ENCODE assay signal across 9 cellular contexts in the genomic region with DNA sequence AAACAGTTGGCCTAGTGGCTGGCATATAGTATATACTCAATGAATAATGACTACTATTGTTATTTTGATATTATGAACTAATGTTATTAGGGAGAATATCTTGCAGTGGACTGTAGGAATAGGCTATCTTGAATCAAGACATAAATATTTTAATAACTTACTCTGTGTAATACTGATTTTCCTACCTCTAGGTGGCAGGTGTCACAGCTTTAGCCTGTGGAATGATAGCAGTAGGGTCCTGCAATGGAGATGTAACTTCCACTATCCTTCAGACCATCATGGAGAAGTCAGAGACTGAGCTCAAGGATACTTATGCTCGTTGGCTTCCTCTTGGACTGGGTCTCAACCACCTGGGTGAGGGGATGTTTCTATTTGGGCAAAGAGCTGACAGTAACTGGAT. TPM values are rescaled to one million over a fixed set of nuclear protein-coding genes. Genes with fewer than 3 reads are reported as not detected.
DNase-seq lines count a peak whose midpoint lies in the region; ATAC-seq, FAIRE-seq and TF ChIP-seq lines count a peak whose summit lies in the region.
"Had no signal": no experiment of that assay in that cellular context is flagged by ENCODE, and none has a peak within 500 bp of the region (broad histone marks: within the 10 kb centered on the region; RNA-seq: fewer than 3 reads in every experiment).

No MANE protein-coding gene starts in this region.

- no peak overlapping the region for H3K27ac ChIP-seq in HepG2 (ENCODE audit: extremely low read length, insufficient read depth, low read length)

- peaks cover 13% of the 10 kb centered on the region for H3K4me1 ChIP-seq in HepG2 (ENCODE audit: insufficient read depth, low read length)

- TF ChIP-seq EP300 in HepG2 (IDR thresholded peaks at IDR 0.05; ENCODE audit: low read depth in 2 of 2, low read length in 2 of 2) (no peak), HepG2 (CRISPR knock-in tag; IDR thresholded peaks at IDR 0.05; ENCODE audit: borderline replicate concordance) (no peak)

- H3K4me1 Mint-ChIP-seq in CD14-positive monocyte = peaks cover 2% of the 10 kb centered on the region
- H3K4me1 Mint-ChIP-seq in activated naive CD8-positive, alpha-beta T cell treated with anti-CD3 and anti-CD28 coated beads, Interleukin-2, amount 10 ng/mL, durations not matched to agents 7 days and 5 days = peaks cover 9% of the 10 kb centered on the region

- no peak overlapping the region for H3K4me3 ChIP-seq in HFF-Myc (replicated peaks; ENCODE audit: low read depth, low read length)
- H3K4me3 ChIP-seq in HepG2 (replicated peaks in 1 of 3; ENCODE audit: insufficient read depth in 1 of 3, low read depth in 2 of 3, low read length in 3 of 3) = no peak overlapping the region

- BruUV-seq in HepG2 (replicated peaks; lab: Mats Ljungman, UMichigan) = no TSS peak

- no peaks in the 10 kb centered on the region for H3K27me3 Mint-ChIP-seq in CD14-positive monocyte (ENCODE audit: low read depth in 3 of 3)
- H3K27me3 Mint-ChIP-seq in activated naive CD8-positive, alpha-beta T cell treated with anti-CD3 and anti-CD28 coated beads, Interleukin-2, amount 10 ng/mL, durations not matched to agents 7 days and 5 days = no peaks in the 10 kb centered on the region

- no peak overlapping the region for H2AFZ ChIP-seq in HepG2 (ENCODE audit: low read length)

- no peak for TF ChIP-seq POLR2A in HepG2 (IDR thresholded peaks at IDR 0.05; ENCODE audit: insufficient read depth in 1 of 2, low read depth in 2 of 2, low read length in 2 of 2)

- CTCF ChIA-PET in HepG2 (lab: Yijun Ruan, JAX; ENCODE audit: low intra/inter-chr PET ratio, low total read pairs) = no interaction called here

- intact Hi-C loops in CD14-positive monocyte (cut with micrococcal nuclease) (no loop called here), HepG2 (cut with micrococcal nuclease; ENCODE audit: unreplicated experiment) (no loop called here)

- H3K9me3 Mint-ChIP-seq in CD14-positive monocyte = no peaks in the 10 kb centered on the region
- no peaks in the 10 kb centered on the region for H3K9me3 Mint-ChIP-seq in activated naive CD8-positive, alpha-beta T cell treated with anti-CD3 and anti-CD28 coated beads, Interleukin-2, amount 10 ng/mL, durations not matched to agents 7 days and 5 days
- H3K9me3 Mint-ChIP-seq: activated naive CD4-positive, alpha-beta T cell treated with anti-CD3 and anti-CD28 coated beads, Interleukin-2, amount 50 U/mL, for 72 hours had no signal

- H3K36me3 ChIP-seq in HepG2 (replicated peaks in 1 of 2; ENCODE audit: control insufficient read depth in 1 of 2, insufficient read depth in 2 of 2, low read length in 2 of 2) = peaks cover 32 to 82% of the 10 kb centered on the region in 2 experiments

- H4K20me1 ChIP-seq in HepG2 (ENCODE audit: insufficient read depth, low read length) = no peaks in the 10 kb centered on the region

- ATAC-seq in activated naive CD8-positive, alpha-beta T cell treated with anti-CD3 and anti-CD28 coated beads, Interleukin-2, amount 10 ng/mL, durations not matched to agents 7 days and 5 days (ENCODE audit: low read depth) = peak; percentile 55
- peak; percentile 69 for ATAC-seq in HepG2

- POLR2A ChIA-PET in activated naive CD8-positive, alpha-beta T cell treated with anti-CD3 and anti-CD28 coated beads, Interleukin-2, amount 10 ng/mL, durations not matched to agents 7 days and 5 days (lab: Charles Lee) = no interaction called here
- POLR2A ChIA-PET in HepG2 (lab: Yijun Ruan, JAX) = no interaction called here

- no peak for TF ChIP-seq RAD21 in HepG2 (CRISPR knock-in tag; IDR thresholded peaks at IDR 0.05)

- peak overlapping the region in 3 of 7 donors; percentile 17 to 88 (median 21) for H3K27ac Mint-ChIP-seq in CD14-positive monocyte
- H3K27ac Mint-ChIP-seq in activated naive CD8-positive, alpha-beta T cell treated with anti-CD3 and anti-CD28 coated beads, Interleukin-2, amount 10 ng/mL, durations not matched to agents 7 days and 5 days = no peak overlapping the region

- 86% methylated on average over 1 of the region's 1 CpG for WGBS in HepG2 (ENCODE audit: low lambda C conversion rate)

- H3K9me3 ChIP-seq in HepG2 (ENCODE audit: low read length) = no peaks in the 10 kb centered on the region

- TF ChIP-seq CTCF in CD14-positive monocyte (IDR thresholded peaks at IDR 0.05) (peak; percentile 28), HFF-Myc (IDR thresholded peaks at IDR 0.05; ENCODE audit: low read depth, low read length, missing control alignments) (peak; percentile 36), HepG2 (CRISPR knock-in tag; IDR thresholded peaks at IDR 0.05) (peak; percentile 37; the same call in 1 of the 2 replicates)

- H3K79me2 ChIP-seq in HepG2 (ENCODE audit: insufficient read depth, low read length) = peaks cover 10% of the 10 kb centered on the region

- H3K36me3 Mint-ChIP-seq in CD14-positive monocyte = peaks cover 81 to 91% of the 10 kb centered on the region in 2 donors
- peaks cover 46% of the 10 kb centered on the region for H3K36me3 Mint-ChIP-seq in activated naive CD8-positive, alpha-beta T cell treated with anti-CD3 and anti-CD28 coated beads, Interleukin-2, amount 10 ng/mL, durations not matched to agents 7 days and 5 days

- H3K9ac ChIP-seq in HepG2 (ENCODE audit: insufficient read depth, low read depth, low read length) = no peak overlapping the region

- no peaks in the 10 kb centered on the region; a peak in 1 of 5 replicates for H3K27me3 ChIP-seq in HepG2 (ENCODE audit: control insufficient read depth in 1 of 2, insufficient read depth in 2 of 2, low read length in 2 of 2)

- in situ Hi-C loops in HepG2 (cut with HindIII; ENCODE audit: extremely low pct_ligation_motif_present, low pct_unique_long_range_greater_than_20kb) = no loop called here

- H3K4me2 ChIP-seq in HepG2 (ENCODE audit: low read depth, low read length) = no peak overlapping the region

- no peak for DNase-seq in CD14-positive monocyte (ENCODE audit: low spot score)
- no peak for DNase-seq in HFF-Myc (ENCODE audit: extremely low read depth, low read depth)
- DNase-seq in activated naive CD8-positive, alpha-beta T cell treated with anti-CD3 and anti-CD28 coated beads, Interleukin-2, amount 10 ng/mL, durations not matched to agents 7 days and 5 days = no peak
- DNase-seq in HepG2 (ENCODE audit: low spot score) = no peak
- no peak for DNase-seq in DMS79 (lab: John Stamatoyannopoulos, UW)
- no peak for DNase-seq in retina
- DNase-seq in NCI-H1092 (lab: John Stamatoyannopoulos, UW) = no peak
- no peak for DNase-seq in H4 (ENCODE audit: low spot score)

- H3K4me3 Mint-ChIP-seq in CD14-positive monocyte = no peak overlapping the region
- H3K4me3 Mint-ChIP-seq in activated naive CD8-positive, alpha-beta T cell treated with anti-CD3 and anti-CD28 coated beads, Interleukin-2, amount 10 ng/mL, durations not matched to agents 7 days and 5 days = no peak overlapping the region

- peak; percentile 47 for FAIRE-seq in HepG2 (lab: Jason Lieb, UNC)

RNA-seq across cellular contexts. Expression of a gene that starts 6.5 kb away (rescaled TPM):
- polyA plus RNA-seq in CD14-positive monocyte = 100 to 1,000 TPM; 167 to 186 TPM
- total RNA-seq in activated naive CD8-positive, alpha-beta T cell treated with anti-CD3 and anti-CD28 coated beads, Interleukin-2, amount 10 ng/mL, durations not matched to agents 7 days and 5 days = 100 to 1,000 TPM; 171 to 172 TPM
- total RNA-seq in HepG2 (2016; rRNA removed; fragmentation: Illumina TruSeq; extraction: Trizol) = 200 and 312 TPM in 2 replicates
- total RNA-seq in HepG2 (2016; cell fraction: cytosol; rRNA removed; fragmentation: Illumina TruSeq; extraction: Trizol; ENCODE audit: low read depth) = 27.9 and 35.3 TPM in 2 replicates
- total RNA-seq in HepG2 (2016; cell fraction: insoluble cytoplasmic fraction; rRNA removed; fragmentation: Illumina TruSeq; extraction: Trizol) = 208 and 307 TPM in 2 replicates
- total RNA-seq in HepG2 (2016; cell fraction: membrane; rRNA removed; fragmentation: Illumina TruSeq; extraction: Trizol) = 69.9 and 70.8 TPM in 2 replicates
- total RNA-seq in HepG2 (2016; cell fraction: nucleus; rRNA removed; fragmentation: Illumina TruSeq; extraction: Trizol) = 130 and 133 TPM in 2 replicates
- polyA plus RNA-seq in HepG2 (2011; rRNA removed) = 125 and 152 TPM in 2 replicates
- polyA plus RNA-seq in HepG2 (2011; cell fraction: cytosol; rRNA removed) = 165 and 166 TPM in 2 replicates
- polyA plus RNA-seq in HepG2 (2011; cell fraction: nucleus; rRNA removed) = 110 and 125 TPM in 2 replicates
- 116 and 117 TPM in 2 replicates for polyA plus RNA-seq in HepG2 (2012)
- 19.9 and 25.2 TPM in 2 replicates for polyA plus RNA-seq in HepG2 (2016; cell fraction: cytosol; fragmentation: Illumina TruSeq; extraction: Trizol; ENCODE audit: low read depth)
- 253 and 295 TPM in 2 replicates for polyA plus RNA-seq in HepG2 (2016; cell fraction: insoluble cytoplasmic fraction; fragmentation: Illumina TruSeq; extraction: Trizol; ENCODE audit: low read depth)
- polyA plus RNA-seq in HepG2 (2016; cell fraction: membrane; fragmentation: Illumina TruSeq; extraction: Trizol; ENCODE audit: low read depth) = 36.4 and 42.7 TPM in 2 replicates
- polyA plus RNA-seq in HepG2 (2016; cell fraction: nucleus; fragmentation: Illumina TruSeq; extraction: Trizol; ENCODE audit: insufficient read depth, low read depth) = 155 and 167 TPM in 2 replicates
- polyA minus RNA-seq in HepG2 (2011; rRNA and poly(A)+ RNA removed; ENCODE audit: low replicate concordance) = 351 and 796 TPM in 2 replicates
- 127 and 152 TPM in 2 replicates for polyA minus RNA-seq in HepG2 (2011; cell fraction: cytosol; rRNA and poly(A)+ RNA removed)
- polyA minus RNA-seq in HepG2 (2011; cell fraction: nucleus; rRNA and poly(A)+ RNA removed) = 99.4 and 123 TPM in 2 replicates
- 691 and 864 TPM in 2 replicates for total RNA-seq in H4 (2014; rRNA removed; shearing (Covaris generic))

RNA-seq across cellular contexts. Expression of a gene that starts 8.8 kb away (rescaled TPM):
- polyA plus RNA-seq in CD14-positive monocyte = 10 to 100 TPM; 13.9 to 24.2 TPM
- total RNA-seq in activated naive CD8-positive, alpha-beta T cell treated with anti-CD3 and anti-CD28 coated beads, Interleukin-2, amount 10 ng/mL, durations not matched to agents 7 days and 5 days = 100 to 1,000 TPM; 253 to 258 TPM
- 213 and 244 TPM in 2 replicates for total RNA-seq in HepG2 (2016; rRNA removed; fragmentation: Illumina TruSeq; extraction: Trizol)
- total RNA-seq in HepG2 (2016; cell fraction: cytosol; rRNA removed; fragmentation: Illumina TruSeq; extraction: Trizol; ENCODE audit: low read depth) = 19.7 and 27.8 TPM in 2 replicates
- 208 and 223 TPM in 2 replicates for total RNA-seq in HepG2 (2016; cell fraction: insoluble cytoplasmic fraction; rRNA removed; fragmentation: Illumina TruSeq; extraction: Trizol)
- total RNA-seq in HepG2 (2016; cell fraction: membrane; rRNA removed; fragmentation: Illumina TruSeq; extraction: Trizol) = 77.1 and 81.4 TPM in 2 replicates
- 163 and 210 TPM in 2 replicates for total RNA-seq in HepG2 (2016; cell fraction: nucleus; rRNA removed; fragmentation: Illumina TruSeq; extraction: Trizol)
- 208 and 228 TPM in 2 replicates for polyA plus RNA-seq in HepG2 (2011; rRNA removed)
- polyA plus RNA-seq in HepG2 (2011; cell fraction: cytosol; rRNA removed) = 139 and 145 TPM in 2 replicates
- polyA plus RNA-seq in HepG2 (2011; cell fraction: nucleus; rRNA removed) = 229 and 287 TPM in 2 replicates
- polyA plus RNA-seq in HepG2 (2012) = 122 and 142 TPM in 2 replicates
- polyA plus RNA-seq in HepG2 (2016; cell fraction: cytosol; fragmentation: Illumina TruSeq; extraction: Trizol; ENCODE audit: low read depth) = 15.3 and 16.7 TPM in 2 replicates
- polyA plus RNA-seq in HepG2 (2016; cell fraction: insoluble cytoplasmic fraction; fragmentation: Illumina TruSeq; extraction: Trizol; ENCODE audit: low read depth) = 217 and 276 TPM in 2 replicates
- polyA plus RNA-seq in HepG2 (2016; cell fraction: membrane; fragmentation: Illumina TruSeq; extraction: Trizol; ENCODE audit: low read depth) = 53.0 and 64.3 TPM in 2 replicates
- 324 and 332 TPM in 2 replicates for polyA plus RNA-seq in HepG2 (2016; cell fraction: nucleus; fragmentation: Illumina TruSeq; extraction: Trizol; ENCODE audit: insufficient read depth, low read depth)
- polyA minus RNA-seq in HepG2 (2011; rRNA and poly(A)+ RNA removed; ENCODE audit: low replicate concordance) = 348 and 721 TPM in 2 replicates
- 122 and 123 TPM in 2 replicates for polyA minus RNA-seq in HepG2 (2011; cell fraction: cytosol; rRNA and poly(A)+ RNA removed)
- 107 and 113 TPM in 2 replicates for polyA minus RNA-seq in HepG2 (2011; cell fraction: nucleus; rRNA and poly(A)+ RNA removed)
- 216 and 235 TPM in 2 replicates for total RNA-seq in H4 (2014; rRNA removed; shearing (Covaris generic))

RNA-seq across cellular contexts. Expression of a gene that starts 29.8 kb away (rescaled TPM):
- polyA plus RNA-seq in CD14-positive monocyte (not detected), HepG2 (2011; rRNA removed) (0.03 TPM in 1 of 2 replicates, not detected in the other)
- not detected for total RNA-seq in activated naive CD8-positive, alpha-beta T cell treated with anti-CD3 and anti-CD28 coated beads, Interleukin-2, amount 10 ng/mL, durations not matched to agents 7 days and 5 days
- not detected in 2 replicates for total RNA-seq in HepG2 (2016; rRNA removed; fragmentation: Illumina TruSeq; extraction: Trizol)
- not detected in 2 replicates for total RNA-seq in HepG2 (2016; cell fraction: cytosol; rRNA removed; fragmentation: Illumina TruSeq; extraction: Trizol; ENCODE audit: low read depth)
- not detected in 2 replicates for total RNA-seq in HepG2 (2016; cell fraction: insoluble cytoplasmic fraction; rRNA removed; fragmentation: Illumina TruSeq; extraction: Trizol)
- total RNA-seq in HepG2 (2016; cell fraction: membrane; rRNA removed; fragmentation: Illumina TruSeq; extraction: Trizol) = not detected in 2 replicates
- total RNA-seq in HepG2 (2016; cell fraction: nucleus; rRNA removed; fragmentation: Illumina TruSeq; extraction: Trizol) = not detected in 2 replicates
- not detected in 2 replicates for polyA plus RNA-seq in HepG2 (2011; cell fraction: cytosol; rRNA removed)
- 0.10 and 0.16 TPM in 2 replicates for polyA plus RNA-seq in HepG2 (2011; cell fraction: nucleus; rRNA removed)
- not detected in 2 replicates for polyA plus RNA-seq in HepG2 (2012)
- polyA plus RNA-seq in HepG2 (2016; cell fraction: cytosol; fragmentation: Illumina TruSeq; extraction: Trizol; ENCODE audit: low read depth) = not detected in 2 replicates
- not detected in 2 replicates for polyA plus RNA-seq in HepG2 (2016; cell fraction: insoluble cytoplasmic fraction; fragmentation: Illumina TruSeq; extraction: Trizol; ENCODE audit: low read depth)
- not detected in 2 replicates for polyA plus RNA-seq in HepG2 (2016; cell fraction: membrane; fragmentation: Illumina TruSeq; extraction: Trizol; ENCODE audit: low read depth)
- not detected in 2 replicates for polyA plus RNA-seq in HepG2 (2016; cell fraction: nucleus; fragmentation: Illumina TruSeq; extraction: Trizol; ENCODE audit: insufficient read depth, low read depth)
- 0.14 TPM in 1 of 2 replicates, not detected in the other for polyA minus RNA-seq in HepG2 (2011; rRNA and poly(A)+ RNA removed; ENCODE audit: low replicate concordance)
- not detected in 2 replicates for polyA minus RNA-seq in HepG2 (2011; cell fraction: cytosol; rRNA and poly(A)+ RNA removed)
- not detected in 2 replicates for polyA minus RNA-seq in HepG2 (2011; cell fraction: nucleus; rRNA and poly(A)+ RNA removed)
- not detected in 2 replicates for total RNA-seq in H4 (2014; rRNA removed; shearing (Covaris generic))

RNA-seq across cellular contexts. Expression of a gene that starts 31.8 kb away (rescaled TPM):
- polyA plus RNA-seq in CD14-positive monocyte = 1 to 10 TPM; 5.8 to 7.7 TPM
- 1 to 10 TPM; 5.5 to 6.1 TPM for total RNA-seq in activated naive CD8-positive, alpha-beta T cell treated with anti-CD3 and anti-CD28 coated beads, Interleukin-2, amount 10 ng/mL, durations not matched to agents 7 days and 5 days
- 7.4 and 9.3 TPM in 2 replicates for total RNA-seq in HepG2 (2016; rRNA removed; fragmentation: Illumina TruSeq; extraction: Trizol)
- total RNA-seq in HepG2 (2016; cell fraction: cytosol; rRNA removed; fragmentation: Illumina TruSeq; extraction: Trizol; ENCODE audit: low read depth) = 2.3 and 2.5 TPM in 2 replicates
- 4.8 and 8.7 TPM in 2 replicates for total RNA-seq in HepG2 (2016; cell fraction: insoluble cytoplasmic fraction; rRNA removed; fragmentation: Illumina TruSeq; extraction: Trizol)
- total RNA-seq in HepG2 (2016; cell fraction: membrane; rRNA removed; fragmentation: Illumina TruSeq; extraction: Trizol) = 7.8 and 8.3 TPM in 2 replicates
- 4.4 and 6.5 TPM in 2 replicates for total RNA-seq in HepG2 (2016; cell fraction: nucleus; rRNA removed; fragmentation: Illumina TruSeq; extraction: Trizol)
- 9.2 and 14.1 TPM in 2 replicates for polyA plus RNA-seq in HepG2 (2011; rRNA removed)
- polyA plus RNA-seq in HepG2 (2011; cell fraction: cytosol; rRNA removed) = 11.9 and 16.8 TPM in 2 replicates
- 23.9 and 25.8 TPM in 2 replicates for polyA plus RNA-seq in HepG2 (2011; cell fraction: nucleus; rRNA removed)
- 5.8 and 9.8 TPM in 2 replicates for polyA plus RNA-seq in HepG2 (2012)
- polyA plus RNA-seq in HepG2 (2016; cell fraction: cytosol; fragmentation: Illumina TruSeq; extraction: Trizol; ENCODE audit: low read depth) = 2.3 and 3.2 TPM in 2 replicates
- 5.3 and 7.8 TPM in 2 replicates for polyA plus RNA-seq in HepG2 (2016; cell fraction: insoluble cytoplasmic fraction; fragmentation: Illumina TruSeq; extraction: Trizol; ENCODE audit: low read depth)
- 5.7 and 5.8 TPM in 2 replicates for polyA plus RNA-seq in HepG2 (2016; cell fraction: membrane; fragmentation: Illumina TruSeq; extraction: Trizol; ENCODE audit: low read depth)
- polyA plus RNA-seq in HepG2 (2016; cell fraction: nucleus; fragmentation: Illumina TruSeq; extraction: Trizol; ENCODE audit: insufficient read depth, low read depth) = 12.3 and 13.4 TPM in 2 replicates
- 22.1 and 24.2 TPM in 2 replicates for polyA minus RNA-seq in HepG2 (2011; rRNA and poly(A)+ RNA removed; ENCODE audit: low replicate concordance)
- polyA minus RNA-seq in HepG2 (2011; cell fraction: cytosol; rRNA and poly(A)+ RNA removed) = 7.0 and 7.3 TPM in 2 replicates
- 7.0 and 9.2 TPM in 2 replicates for polyA minus RNA-seq in HepG2 (2011; cell fraction: nucleus; rRNA and poly(A)+ RNA removed)
- total RNA-seq in H4 (2014; rRNA removed; shearing (Covaris generic)) = 18.4 and 22.2 TPM in 2 replicates

RNA-seq across cellular contexts. Expression of a gene that starts 44.2 kb away (rescaled TPM):
- polyA plus RNA-seq in CD14-positive monocyte (not detected), HepG2 (2011; rRNA removed) (0.04 and 0.12 TPM in 2 replicates)
- total RNA-seq in activated naive CD8-positive, alpha-beta T cell treated with anti-CD3 and anti-CD28 coated beads, Interleukin-2, amount 10 ng/mL, durations not matched to agents 7 days and 5 days = not detected
- total RNA-seq in HepG2 (2016; rRNA removed; fragmentation: Illumina TruSeq; extraction: Trizol) = 0.27 TPM in 1 of 2 replicates, not detected in the other
- not detected in 2 replicates for total RNA-seq in HepG2 (2016; cell fraction: cytosol; rRNA removed; fragmentation: Illumina TruSeq; extraction: Trizol; ENCODE audit: low read depth)
- 0.09 and 0.27 TPM in 2 replicates for total RNA-seq in HepG2 (2016; cell fraction: insoluble cytoplasmic fraction; rRNA removed; fragmentation: Illumina TruSeq; extraction: Trizol)
- total RNA-seq in HepG2 (2016; cell fraction: membrane; rRNA removed; fragmentation: Illumina TruSeq; extraction: Trizol) = 0.34 and 0.72 TPM in 2 replicates
- total RNA-seq in HepG2 (2016; cell fraction: nucleus; rRNA removed; fragmentation: Illumina TruSeq; extraction: Trizol) = not detected in 2 replicates
- 0.07 and 0.08 TPM in 2 replicates for polyA plus RNA-seq in HepG2 (2011; cell fraction: cytosol; rRNA removed)
- polyA plus RNA-seq in HepG2 (2011; cell fraction: nucleus; rRNA removed) = 0.09 and 0.16 TPM in 2 replicates
- not detected in 2 replicates for polyA plus RNA-seq in HepG2 (2012)
- 0.95 and 1.1 TPM in 2 replicates for polyA plus RNA-seq in HepG2 (2016; cell fraction: cytosol; fragmentation: Illumina TruSeq; extraction: Trizol; ENCODE audit: low read depth)
- not detected in 2 replicates for polyA plus RNA-seq in HepG2 (2016; cell fraction: insoluble cytoplasmic fraction; fragmentation: Illumina TruSeq; extraction: Trizol; ENCODE audit: low read depth)
- 1.00 and 1.2 TPM in 2 replicates for polyA plus RNA-seq in HepG2 (2016; cell fraction: membrane; fragmentation: Illumina TruSeq; extraction: Trizol; ENCODE audit: low read depth)
- 0.46 and 0.47 TPM in 2 replicates for polyA plus RNA-seq in HepG2 (2016; cell fraction: nucleus; fragmentation: Illumina TruSeq; extraction: Trizol; ENCODE audit: insufficient read depth, low read depth)
- 7.5 TPM in 1 of 2 replicates, not detected in the other for polyA minus RNA-seq in HepG2 (2011; rRNA and poly(A)+ RNA removed; ENCODE audit: low replicate concordance)
- 0.44 TPM in 1 of 2 replicates, not detected in the other for polyA minus RNA-seq in HepG2 (2011; cell fraction: cytosol; rRNA and poly(A)+ RNA removed)
- polyA minus RNA-seq in HepG2 (2011; cell fraction: nucleus; rRNA and poly(A)+ RNA removed) = not detected in 2 replicates
- 0.47 and 1.6 TPM in 2 replicates for total RNA-seq in H4 (2014; rRNA removed; shearing (Covaris generic))
